1 cellular context compared by ENCODE assay signal in genomic region chr16:2500937-2501750, GRCh38.
TF ChIP-seq lines count a peak whose summit lies in the region.

No MANE protein-coding gene starts in this region.

TF ChIP-seq in K562, 482 proteins besides CTCF, POLR2A, EP300 and RAD21 (continues in another document):
- TF ChIP-seq TFAP4 (CRISPR knock-in tag; IDR thresholded peaks at IDR 0.05; ENCODE audit: borderline replicate concordance): peak; percentile 57
- TF ChIP-seq CBX8 (IDR thresholded peaks at IDR 0.05; ENCODE audit: borderline replicate concordance, extremely low read depth, low read depth, low read length, poor library complexity, severe bottlenecking): no peak
- TF ChIP-seq CHAMP1 (IDR thresholded peaks at IDR 0.05): no peak
- TF ChIP-seq TBP (optimal IDR thresholded peaks at IDR 0.05; ENCODE audit: low read depth, low read length): no peak
- TF ChIP-seq MXD1 (CRISPR knock-in tag; IDR thresholded peaks at IDR 0.05; ENCODE audit: borderline replicate concordance, poor library complexity, severe bottlenecking): no peak
- no peak for TF ChIP-seq RNF219 (CRISPR knock-in tag; IDR thresholded peaks at IDR 0.05)
- no peak for TF ChIP-seq SMARCA4 (IDR thresholded peaks at IDR 0.05)
- no peak for TF ChIP-seq TFAM (CRISPR knock-in tag; conservative IDR thresholded peaks at IDR 0.05)
- no peak for TF ChIP-seq PBX2 (CRISPR knock-in tag; IDR thresholded peaks at IDR 0.05; ENCODE audit: low read depth)
- no peak for TF ChIP-seq PBX2 (tag; conservative IDR thresholded peaks at IDR 0.05; ENCODE audit: low read depth)
- no peak for TF ChIP-seq RERE (CRISPR knock-in tag; IDR thresholded peaks at IDR 0.05; ENCODE audit: borderline replicate concordance)
- TF ChIP-seq ZBTB17 (CRISPR knock-in tag; IDR thresholded peaks at IDR 0.05): no peak
- no peak for TF ChIP-seq PRMT5 (CRISPR knock-in tag; IDR thresholded peaks at IDR 0.05)
- no peak for TF ChIP-seq POLR3G (IDR thresholded peaks at IDR 0.05; ENCODE audit: extremely low read depth, insufficient read length, insufficient replicate concordance)
- no peak for TF ChIP-seq PHF8 (IDR thresholded peaks at IDR 0.05; ENCODE audit: borderline replicate concordance, low read length)
- TF ChIP-seq ID3 (CRISPR knock-in tag; IDR thresholded peaks at IDR 0.05): no peak
- 0 out of 2 replicates have a peak, but pooled peaks have one; percentile 31 for TF ChIP-seq ID3 (tag; IDR thresholded peaks at IDR 0.05)
- peak; percentile 66 for TF ChIP-seq BHLHE40 (IDR thresholded peaks at IDR 0.05; ENCODE audit: low read length)
- TF ChIP-seq EGR1 (conservative IDR thresholded peaks at IDR 0.05): 0 out of 2 replicates have a peak, but pooled peaks have one; percentile 4
- TF ChIP-seq SPI1 (IDR thresholded peaks at IDR 0.05; ENCODE audit: borderline replicate concordance, low read depth, low read length): no peak
- TF ChIP-seq CHD1 (IDR thresholded peaks at IDR 0.05; ENCODE audit: low read length): no peak
- TF ChIP-seq ETV1 (tag; conservative IDR thresholded peaks at IDR 0.05; ENCODE audit: low read depth): no peak
- TF ChIP-seq ZBTB2 (IDR thresholded peaks at IDR 0.05): no peak
- TF ChIP-seq SREBF1 (IDR thresholded peaks at IDR 0.05; ENCODE audit: borderline replicate concordance, low read depth, low read length): no peak
- no peak for TF ChIP-seq BRD9 (IDR thresholded peaks at IDR 0.05; ENCODE audit: low read depth, partially characterized antibody)
- TF ChIP-seq PML (IDR thresholded peaks at IDR 0.05; ENCODE audit: low read length): no peak
- TF ChIP-seq JUN (IDR thresholded peaks at IDR 0.05; ENCODE audit: borderline replicate concordance, low read depth, low read length): no peak
- TF ChIP-seq JUN (CRISPR knock-in tag; IDR thresholded peaks at IDR 0.05; ENCODE audit: borderline replicate concordance): no peak
- no peak for TF ChIP-seq ARID3A (IDR thresholded peaks at IDR 0.05; ENCODE audit: borderline replicate concordance, low read depth, low read length)
- TF ChIP-seq ADNP (tag; IDR thresholded peaks at IDR 0.05): no peak
- TF ChIP-seq HMGXB4 (CRISPR knock-in tag; IDR thresholded peaks at IDR 0.05): no peak
- no peak for TF ChIP-seq ZNF197 (CRISPR knock-in tag; IDR thresholded peaks at IDR 0.05; ENCODE audit: low read depth)
- TF ChIP-seq ZNF695 (CRISPR knock-in tag; IDR thresholded peaks at IDR 0.05): no peak
- no peak for TF ChIP-seq CGGBP1 (CRISPR knock-in tag; IDR thresholded peaks at IDR 0.05)
- TF ChIP-seq ZBTB33 (CRISPR knock-in tag; IDR thresholded peaks at IDR 0.05): peak; percentile 83; the same call in 1 of the 2 replicates
